ENCODE assay signal across 9 cellular contexts in genomic region chr20:4303136-4303535, GRCh38. TPM values are rescaled to one million over a fixed set of nuclear protein-coding genes. Genes with fewer than 3 reads are reported as not detected.
"Had no signal": no experiment of that assay in that cellular context is flagged by ENCODE, and none has a peak within 500 bp of the region (broad histone marks: within the 10 kb centered on the region; RNA-seq: fewer than 3 reads in every experiment).

No MANE protein-coding gene starts in this region.

- DNase-seq: GM23248, GOT3, H9, HCEC 1CT, IMR-90 had no signal

- H3K4me3 Mint-ChIP-seq: H9 had no signal

- ATAC-seq: K562 had no signal

- H3K9ac ChIP-seq: GM23248 had no signal

- H3K27ac ChIP-seq: GM23248 had no signal

- H3K4me1 Mint-ChIP-seq: H9 had no signal

- H2AFZ ChIP-seq: GM23248 had no signal

- FAIRE-seq: H54, HTR-8/SVneo, K562 had no signal

- H3K4me3 ChIP-seq: GM23248, K562 had no signal

- H3K27ac Mint-ChIP-seq: H9 had no signal

- H3K9me3 Mint-ChIP-seq: H9 had no signal

RNA-seq across cellular contexts. Expression of gene ADRA1D, which starts 54.0 kb away (rescaled TPM):
- total RNA-seq: HT-29 had no signal
